Comparison of ENCODE assay signal across 10 cellular contexts in genomic region chr4:140721088-140721421, GRCh38. TPM values are rescaled to one million over a fixed set of nuclear protein-coding genes. Genes with fewer than 3 reads are reported as not detected.
A peak's percentile ranks its signal among the peaks of the same experiment; 100 is the strongest.
DNase-seq lines count a peak whose midpoint lies in the region; ATAC-seq and TF ChIP-seq lines count a peak whose summit lies in the region.
"Had no signal": no experiment of that assay in that cellular context is flagged by ENCODE, and none has a peak within 500 bp of the region (broad histone marks: within the 10 kb centered on the region; RNA-seq: fewer than 3 reads in every experiment).

No MANE protein-coding gene starts in this region.

- CTCF ChIA-PET in activated B cell treated with CpG ODN at 0.5 μM for 24 hours (lab: Charles Lee) = interaction anchor here (0.6 to 1.8 kb wide), 8 partner anchors 10 to 163 kb away, joined by 3 to 7 read pairs (median 4); no protein-coding TSS in a partner anchor

- DNase-seq in T-helper 1 cell = no peak
- DNase-seq in activated B cell treated with CpG ODN at 0.5 μM for 24 hours = no peak
- DNase-seq in stimulated activated effector memory CD8-positive, alpha-beta T cell treated with anti-CD3 and anti-CD28 coated beads, Interleukin-12 subunit alpha, Interleukin-12 subunit beta, amount 100 ng/mL, for 72 hours (ENCODE audit: low spot score in 2 of 2) = no peak
- no peak for DNase-seq in Right ventricle myocardium superior
- DNase-seq in NCI-H2107 treated with DMSO at 0.1 percent for 48 hours (lab: John Stamatoyannopoulos, UW; ENCODE audit: unreplicated experiment) = no peak
- DNase-seq in glomerular visceral epithelial cell (ENCODE audit: extremely low spot score) = no peak
- DNase-seq: activated CD4-positive, alpha-beta T cell treated with anti-CD3 and anti-CD28 coated beads for 4 hours; head of caudate nucleus had no signal

- H3K9me3 Mint-ChIP-seq in T-helper 1 cell treated with Interleukin-12 subunit alpha and Interleukin-12 subunit beta and Interleukin-4 antibody, amounts not matched to agents 30 μg/mL and 1 μg/mL, for 36 hours = no peaks in the 10 kb centered on the region
- no peaks in the 10 kb centered on the region for H3K9me3 Mint-ChIP-seq in activated B cell treated with CpG ODN at 0.5 μM for 24 hours
- H3K9me3 Mint-ChIP-seq in stimulated activated effector memory CD8-positive, alpha-beta T cell treated with anti-CD3 and anti-CD28 coated beads, Interleukin-12 subunit alpha, Interleukin-12 subunit beta, amount 100 ng/mL, for 72 hours = no peaks in the 10 kb centered on the region

- no peaks in the 10 kb centered on the region for H3K36me3 Mint-ChIP-seq in T-helper 1 cell treated with Interleukin-12 subunit alpha and Interleukin-12 subunit beta and Interleukin-4 antibody, amounts not matched to agents 30 μg/mL and 1 μg/mL, for 36 hours (ENCODE audit: low read depth)
- peaks cover 18% of the 10 kb centered on the region for H3K36me3 Mint-ChIP-seq in activated B cell treated with CpG ODN at 0.5 μM for 24 hours (ENCODE audit: low read depth)
- H3K36me3 Mint-ChIP-seq in stimulated activated effector memory CD8-positive, alpha-beta T cell treated with anti-CD3 and anti-CD28 coated beads, Interleukin-12 subunit alpha, Interleukin-12 subunit beta, amount 100 ng/mL, for 72 hours = no peaks in the 10 kb centered on the region

- H3K4me3 Mint-ChIP-seq in T-helper 1 cell treated with Interleukin-12 subunit alpha and Interleukin-12 subunit beta and Interleukin-4 antibody, amounts not matched to agents 30 μg/mL and 1 μg/mL, for 36 hours = peak overlapping the region; percentile 47
- peak overlapping the region; percentile 84 for H3K4me3 Mint-ChIP-seq in activated B cell treated with CpG ODN at 0.5 μM for 24 hours
- H3K4me3 Mint-ChIP-seq in stimulated activated effector memory CD8-positive, alpha-beta T cell treated with anti-CD3 and anti-CD28 coated beads, Interleukin-12 subunit alpha, Interleukin-12 subunit beta, amount 100 ng/mL, for 72 hours = peak overlapping the region; percentile 39

- H3K27ac Mint-ChIP-seq in T-helper 1 cell treated with Interleukin-12 subunit alpha and Interleukin-12 subunit beta and Interleukin-4 antibody, amounts not matched to agents 30 μg/mL and 1 μg/mL, for 36 hours = no peak overlapping the region
- H3K27ac Mint-ChIP-seq in activated B cell treated with CpG ODN at 0.5 μM for 24 hours = peak overlapping the region; percentile 98
- no peak overlapping the region for H3K27ac Mint-ChIP-seq in stimulated activated effector memory CD8-positive, alpha-beta T cell treated with anti-CD3 and anti-CD28 coated beads, Interleukin-12 subunit alpha, Interleukin-12 subunit beta, amount 100 ng/mL, for 72 hours

- POLR2A ChIA-PET in activated B cell treated with CpG ODN at 0.5 μM for 24 hours (lab: Charles Lee) = interaction anchor here (1.1 to 6.5 kb wide), 9 partner anchors 9 to 130 kb away, joined by 4 to 64 read pairs (median 10); partner anchors contain the start of gene TBC1D9

- H3K4me1 Mint-ChIP-seq in T-helper 1 cell treated with Interleukin-12 subunit alpha and Interleukin-12 subunit beta and Interleukin-4 antibody, amounts not matched to agents 30 μg/mL and 1 μg/mL, for 36 hours (ENCODE audit: low read depth) = peaks cover 3% of the 10 kb centered on the region
- H3K4me1 Mint-ChIP-seq in activated B cell treated with CpG ODN at 0.5 μM for 24 hours = peaks cover 85% of the 10 kb centered on the region
- peaks cover 10% of the 10 kb centered on the region for H3K4me1 Mint-ChIP-seq in stimulated activated effector memory CD8-positive, alpha-beta T cell treated with anti-CD3 and anti-CD28 coated beads, Interleukin-12 subunit alpha, Interleukin-12 subunit beta, amount 100 ng/mL, for 72 hours

- H3K27me3 Mint-ChIP-seq in T-helper 1 cell treated with Interleukin-12 subunit alpha and Interleukin-12 subunit beta and Interleukin-4 antibody, amounts not matched to agents 30 μg/mL and 1 μg/mL, for 36 hours (ENCODE audit: low read depth) = no peaks in the 10 kb centered on the region
- no peaks in the 10 kb centered on the region for H3K27me3 Mint-ChIP-seq in activated B cell treated with CpG ODN at 0.5 μM for 24 hours

- no peak for TF ChIP-seq CTCF in activated B cell treated with CpG ODN at 0.5 μM for 24 hours (IDR thresholded peaks at IDR 0.05)

- ATAC-seq in HG02981 (IDR thresholded peaks at IDR 0.05; ENCODE audit: unreplicated experiment) (peak; percentile 54), activated B cell treated with CpG ODN at 0.5 μM for 24 hours (ENCODE audit: low read depth) (peak; percentile 56), Right ventricle myocardium superior (ENCODE audit: poor library complexity) (no peak)
- no peak for ATAC-seq in stimulated activated effector memory CD8-positive, alpha-beta T cell treated with anti-CD3 and anti-CD28 coated beads, Interleukin-12 subunit alpha, Interleukin-12 subunit beta, amount 100 ng/mL, for 72 hours

- intact Hi-C loops in activated B cell treated with CpG ODN at 0.5 μM for 24 hours (cut with micrococcal nuclease) (loop anchor here (1.0 to 2.0 kb wide), 6 partner anchors 9 to 87 kb away; no protein-coding TSS in a partner anchor), Right ventricle myocardium superior (cut with DNase I) (no loop called here)

RNA-seq across cellular contexts. Expression of gene TBC1D9, which starts 35.1 kb away (rescaled TPM):
- total RNA-seq in activated B cell treated with CpG ODN at 0.5 μM for 24 hours (37.9 and 46.0 TPM in 2 replicates), Right ventricle myocardium superior (10.0 TPM)

Comparison
In these comparisons a context has a peak if more than half of its experiments do, and no peak if none do; other contexts are left out.
1. ATAC-seq: peak in HG02981 (single experiment) and activated B cell treated with CpG ODN at 0.5 μM for 24 hours (single experiment); none in stimulated activated effector memory CD8-positive, alpha-beta T cell treated with anti-CD3 and anti-CD28 coated beads, Interleukin-12 subunit alpha, Interleukin-12 subunit beta, amount 100 ng/mL, for 72 hours (single experiment) and Right ventricle myocardium superior (single experiment).
2. Peak in every context shown above with its lines, with median percentiles within 50 percentile points of each other: H3K4me3 Mint-ChIP-seq.